11 cellular contexts compared by ENCODE assay signal in the genomic region with DNA sequence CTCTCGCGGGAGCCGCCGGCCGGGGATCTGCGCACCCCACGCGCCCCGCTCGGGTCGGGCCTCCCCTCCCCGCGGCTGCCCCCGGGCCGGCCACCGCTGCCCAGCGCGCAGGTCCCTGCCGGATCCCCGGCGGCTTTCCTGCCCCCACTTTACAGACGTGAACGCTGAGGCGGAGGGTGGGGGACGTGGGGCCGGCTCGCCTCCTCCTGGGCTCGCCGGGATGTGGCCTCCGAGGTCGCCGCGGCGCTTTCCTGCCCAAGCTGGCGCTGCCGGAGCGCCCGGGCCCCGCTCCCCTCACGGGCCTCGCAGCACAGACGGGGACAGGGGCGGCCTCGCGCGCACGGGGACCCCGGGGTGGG. TPM values are rescaled to one million over a fixed set of nuclear protein-coding genes. Genes with fewer than 3 reads are reported as not detected.
DNase-seq lines count a peak whose midpoint lies in the region; ATAC-seq, FAIRE-seq and TF ChIP-seq lines count a peak whose summit lies in the region.
"Had no signal": no experiment of that assay in that cellular context is flagged by ENCODE, and none has a peak within 500 bp of the region (broad histone marks: within the 10 kb centered on the region; RNA-seq: fewer than 3 reads in every experiment).

No MANE protein-coding gene starts in this region.

- H3K27ac Mint-ChIP-seq in stimulated activated naive CD8-positive, alpha-beta T cell treated with anti-CD3 and anti-CD28 coated beads, Interleukin-15, amount 100 ng/mL, for 72 hours: no peak overlapping the region
- H3K27ac Mint-ChIP-seq: immature natural killer cell had no signal

- peaks cover 44% of the 10 kb centered on the region for H3K27me3 Mint-ChIP-seq in stimulated activated naive CD8-positive, alpha-beta T cell treated with anti-CD3 and anti-CD28 coated beads, Interleukin-15, amount 100 ng/mL, for 72 hours

- H3K4me3 Mint-ChIP-seq in stimulated activated naive CD8-positive, alpha-beta T cell treated with anti-CD3 and anti-CD28 coated beads, Interleukin-15, amount 100 ng/mL, for 72 hours: no peak overlapping the region
- H3K4me3 Mint-ChIP-seq: immature natural killer cell had no signal

- TF ChIP-seq CTCF in epithelial cell of proximal tubule (conservative IDR thresholded peaks at IDR 0.05; ENCODE audit: low read depth, low read length): no peak

- H3K9ac ChIP-seq in muscle layer of colon (ENCODE audit: low read length): no peak overlapping the region

- no peaks in the 10 kb centered on the region for H3K36me3 ChIP-seq in muscle layer of colon (ENCODE audit: insufficient read depth, low read length)

- ATAC-seq in stimulated activated naive CD8-positive, alpha-beta T cell treated with anti-CD3 and anti-CD28 coated beads, Interleukin-15, amount 100 ng/mL, for 72 hours: peak; percentile 55
- no peak for ATAC-seq in stimulated activated naive CD8-positive, alpha-beta T cell treated with anti-CD3 and anti-CD28 coated beads, Interleukin-15, Interleukin-2, amounts not matched to agents 100 U/mL and 50 U/mL, for 24 hours

- no peak for DNase-seq in stimulated activated naive CD8-positive, alpha-beta T cell treated with anti-CD3 and anti-CD28 coated beads, Interleukin-15, amount 100 ng/mL, for 72 hours
- DNase-seq in stimulated activated naive CD8-positive, alpha-beta T cell treated with anti-CD3 and anti-CD28 coated beads, Interleukin-15, Interleukin-2, amounts not matched to agents 100 U/mL and 50 U/mL, for 24 hours: no peak
- DNase-seq in epithelial cell of proximal tubule (ENCODE audit: low read depth) (no peak), NCI-H1417 treated with DMSO at 0.1 percent for 48 hours (lab: John Stamatoyannopoulos, UW) (no peak), HK-2 (ENCODE audit: unreplicated experiment) (no peak), NCI-H2196 treated with DMSO at 0.1 percent for 48 hours (lab: John Stamatoyannopoulos, UW; ENCODE audit: unreplicated experiment) (no peak), GM19239 (ENCODE audit: insufficient read length, low spot score) (no peak)
- DNase-seq: immature natural killer cell had no signal

- no peak overlapping the region for H3K27ac ChIP-seq in muscle layer of colon (ENCODE audit: low read depth, low read length)

- no peak for FAIRE-seq in GM19239 (lab: Jason Lieb, UNC)
- FAIRE-seq: TTC549 had no signal

- no peaks in the 10 kb centered on the region for H3K27me3 ChIP-seq in muscle layer of colon (ENCODE audit: control insufficient read depth in 1 of 2, insufficient read depth in 2 of 2, low read length in 2 of 2)

- peak overlapping the region; percentile 51 for H3K4me3 ChIP-seq in epithelial cell of proximal tubule (ENCODE audit: low read depth, low read length)
- H3K4me3 ChIP-seq in muscle layer of colon (ENCODE audit: low read depth in 1 of 2, low read length in 2 of 2): peak overlapping the region; percentile 27 to 50

- H3K9me3 Mint-ChIP-seq in stimulated activated naive CD8-positive, alpha-beta T cell treated with anti-CD3 and anti-CD28 coated beads, Interleukin-15, amount 100 ng/mL, for 72 hours: no peaks in the 10 kb centered on the region

- H3K9me3 ChIP-seq in muscle layer of colon (ENCODE audit: low read length): no peaks in the 10 kb centered on the region

- peaks cover 15% of the 10 kb centered on the region for H3K4me1 ChIP-seq in muscle layer of colon (ENCODE audit: insufficient read depth, low read length)

- H3K4me1 Mint-ChIP-seq in stimulated activated naive CD8-positive, alpha-beta T cell treated with anti-CD3 and anti-CD28 coated beads, Interleukin-15, amount 100 ng/mL, for 72 hours: peaks cover 10% of the 10 kb centered on the region

RNA-seq across cellular contexts. Expression of gene RTN4RL1, which starts 26.7 kb away (rescaled TPM):
- total RNA-seq in epithelial cell of proximal tubule: not detected in 2 replicates
- total RNA-seq: Calu3 had no signal

RNA-seq across cellular contexts. Expression of gene DPH1, which starts 31.5 kb away (rescaled TPM):
- 30.8 and 33.1 TPM in 2 replicates for total RNA-seq in epithelial cell of proximal tubule

RNA-seq across cellular contexts. Expression of gene OVCA2, which starts 43.4 kb away (rescaled TPM):
- total RNA-seq in epithelial cell of proximal tubule: 55.4 and 60.9 TPM in 2 replicates

RNA-seq across cellular contexts. Expression of gene HIC1, which starts 56.5 kb away (rescaled TPM):
- total RNA-seq in epithelial cell of proximal tubule: 2.7 and 4.1 TPM in 2 replicates
